Comparison of ENCODE assay signal across 8 cellular contexts in the genomic region with DNA sequence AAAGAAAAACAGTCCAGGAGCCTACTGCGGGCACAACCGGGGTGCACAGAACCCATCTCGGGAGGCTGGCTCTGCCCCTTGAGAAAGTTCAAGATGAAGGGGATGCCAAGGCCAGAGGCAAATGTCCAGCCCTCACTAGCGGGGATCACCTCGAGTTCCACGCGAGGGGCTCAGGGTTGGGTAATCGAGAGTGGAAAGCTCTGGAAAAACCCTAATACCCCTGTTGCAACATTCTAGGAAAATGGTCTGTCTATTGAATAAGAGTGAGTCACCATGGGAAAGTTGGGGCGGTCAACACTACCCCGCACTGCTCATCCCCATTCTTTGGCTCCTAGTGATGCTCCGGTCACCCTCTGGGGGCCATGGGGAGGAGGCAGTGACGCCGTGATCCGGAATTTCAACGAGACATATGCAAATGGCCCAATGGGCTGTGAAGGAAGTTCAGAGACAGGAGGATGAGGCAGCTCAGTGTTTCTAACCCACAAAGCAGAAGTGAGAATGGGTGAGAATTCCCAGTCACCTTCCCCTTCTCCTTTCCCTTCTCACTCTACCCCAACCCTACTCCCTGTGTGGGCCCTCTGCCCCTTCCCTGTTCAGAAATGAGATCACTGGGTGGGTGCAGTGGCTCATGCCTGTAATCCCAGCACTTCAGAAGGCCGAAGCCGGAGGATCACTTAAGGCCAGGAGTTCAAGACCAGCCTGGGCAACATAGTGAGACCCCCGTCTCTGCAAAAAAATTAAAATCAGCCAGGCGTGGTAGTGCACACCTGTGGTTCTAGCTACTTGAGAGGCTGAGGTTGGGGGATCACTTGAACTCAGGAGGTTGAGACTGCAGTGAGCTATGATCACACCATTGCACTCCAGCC. TPM values are rescaled to one million over a fixed set of nuclear protein-coding genes. Genes with fewer than 3 reads are reported as not detected.
A peak's percentile ranks its signal among the peaks of the same experiment; 100 is the strongest.
DNase-seq lines count a peak whose midpoint lies in the region; ATAC-seq, FAIRE-seq and TF ChIP-seq lines count a peak whose summit lies in the region.

No MANE protein-coding gene starts in this region.

- no peak overlapping the region for H2AK5ac ChIP-seq in neuronal stem cell (ENCODE audit: low read depth, low read length)

- peaks cover 0 to 11% (median 0%) of the 10 kb centered on the region in 3 experiments for H3K27me3 ChIP-seq in neuronal stem cell (ENCODE audit: control insufficient read depth in 3 of 3, insufficient read depth in 3 of 3, low read depth in 1 of 3, low read length in 3 of 3)

- no peak overlapping the region for H3K18ac ChIP-seq in neuronal stem cell (ENCODE audit: low read length)

- DNase-seq in GM18507 (ENCODE audit: extremely low spot score, insufficient read length, low read depth): no peak
- no peak for DNase-seq in T-helper 17 cell
- no peak for DNase-seq in neuronal stem cell (ENCODE audit: low spot score)
- no peak for DNase-seq in activated CD4-positive, alpha-beta T cell treated with anti-CD3 and anti-CD28 coated beads, Interleukin-2, amount 50 U/mL, for 1 hour
- DNase-seq in stimulated activated CD4-positive, alpha-beta T cell treated with anti-CD3 and anti-CD28 coated beads, Interleukin-4, amount 100 ng/mL, for 4 hours: no peak
- no peak for DNase-seq in HEK293T (ENCODE audit: extremely low spot score)
- no peak for DNase-seq in NCI-H2081 (lab: John Stamatoyannopoulos, UW)

- no peak overlapping the region for H3K14ac ChIP-seq in neuronal stem cell (ENCODE audit: low read length)

- no CpG with 5 or more reads among the region's 19 CpGs for WGBS in neuronal stem cell (ENCODE audit: extremely low coverage in 2 of 2, insufficient read length in 2 of 2, insufficient replicate concordance in 1 of 2), 2 donors

- H2BK12ac ChIP-seq in neuronal stem cell (ENCODE audit: low read length): no peak overlapping the region

- H2BK15ac ChIP-seq in neuronal stem cell (ENCODE audit: low read length): no peak overlapping the region

- H3K4me3 ChIP-seq in neuronal stem cell (ENCODE audit: low read length in 2 of 2): no peak overlapping the region

- no peaks in the 10 kb centered on the region for H3K79me1 ChIP-seq in neuronal stem cell (ENCODE audit: low read depth, low read length)

- no peaks in the 10 kb centered on the region for H3K36me3 Mint-ChIP-seq in T-helper 17 cell (ENCODE audit: low read depth)

- ATAC-seq in HG03039 (IDR thresholded peaks at IDR 0.05; ENCODE audit: unreplicated experiment): peak; percentile 48
- peak; percentile 34 for ATAC-seq in T-helper 17 cell

- H4K91ac ChIP-seq in neuronal stem cell (ENCODE audit: low read depth, low read length, poor library complexity): no peak overlapping the region

- no peak overlapping the region for H2AFZ ChIP-seq in neuronal stem cell (ENCODE audit: low read length)

- no peak overlapping the region for H3K4me3 Mint-ChIP-seq in T-helper 17 cell

- no peaks in the 10 kb centered on the region for H3K36me3 ChIP-seq in neuronal stem cell (replicated peaks in 1 of 2; ENCODE audit: control insufficient read depth in 2 of 2, insufficient read depth in 2 of 2, low read length in 2 of 2)

- H3K4me1 ChIP-seq in neuronal stem cell (ENCODE audit: control insufficient read depth in 2 of 2, insufficient read depth in 1 of 2, low read depth in 1 of 2, low read length in 2 of 2): peaks cover 5 to 8% of the 10 kb centered on the region in 2 donors

- CTCF ChIA-PET in HEK293T (lab: Yijun Ruan, JAX): no interaction called here

- H3K23ac ChIP-seq in neuronal stem cell (ENCODE audit: low read depth, low read length, poor library complexity): no peak overlapping the region

- H3K9me3 ChIP-seq in T-helper 17 cell (ENCODE audit: control insufficient read depth, low read length, poor library complexity, severe bottlenecking) (no peaks in the 10 kb centered on the region), neuronal stem cell (replicated peaks in 1 of 2; ENCODE audit: control insufficient read depth in 2 of 2, insufficient read depth in 1 of 2, low read depth in 1 of 2, low read length in 2 of 2) (no peaks in the 10 kb centered on the region)

- peak overlapping the region; percentile 65 for H4K8ac ChIP-seq in neuronal stem cell (ENCODE audit: low read depth, low read length)

- no peaks in the 10 kb centered on the region for H3K27me3 Mint-ChIP-seq in T-helper 17 cell

- no peak overlapping the region for H3K9ac ChIP-seq in neuronal stem cell (ENCODE audit: low read depth, low read length, poor library complexity)

- peak overlapping the region; percentile 88 for H3K27ac Mint-ChIP-seq in T-helper 17 cell

- H3K4me1 Mint-ChIP-seq in T-helper 17 cell: peaks cover 35% of the 10 kb centered on the region

- no peak overlapping the region for H2BK120ac ChIP-seq in neuronal stem cell (ENCODE audit: low read depth, low read length)

- peak; percentile 98 for FAIRE-seq in GM18507 (lab: Jason Lieb, UNC)

- no peak overlapping the region for H3K4me2 ChIP-seq in neuronal stem cell (ENCODE audit: insufficient read depth, low read length, poor library complexity, severe bottlenecking)

- POLR2A ChIA-PET in HEK293T (lab: Yijun Ruan, JAX): interaction anchor here (1.2 kb wide), 1 partner anchor 23 kb away, joined by 4 read pairs; no protein-coding TSS in a partner anchor

- H3K4ac ChIP-seq in neuronal stem cell (ENCODE audit: low read length): no peak overlapping the region

- no peak overlapping the region for H2BK5ac ChIP-seq in neuronal stem cell (ENCODE audit: low read length)

- H3K27ac ChIP-seq in neuronal stem cell (replicated peaks; ENCODE audit: low read length): no peak overlapping the region

TF ChIP-seq in HEK293T, 16 proteins besides CTCF, POLR2A, EP300 and RAD21:
- no peak for TF ChIP-seq ELF4 (IDR thresholded peaks at IDR 0.05)
- no peak for TF ChIP-seq FOXM1 (IDR thresholded peaks at IDR 0.05; ENCODE audit: borderline replicate concordance)
- TF ChIP-seq SUZ12 (IDR thresholded peaks at IDR 0.05): no peak
- TF ChIP-seq TARDBP (IDR thresholded peaks at IDR 0.05): no peak
- no peak for TF ChIP-seq ARNT (IDR thresholded peaks at IDR 0.05)
- TF ChIP-seq, protein P1, sequence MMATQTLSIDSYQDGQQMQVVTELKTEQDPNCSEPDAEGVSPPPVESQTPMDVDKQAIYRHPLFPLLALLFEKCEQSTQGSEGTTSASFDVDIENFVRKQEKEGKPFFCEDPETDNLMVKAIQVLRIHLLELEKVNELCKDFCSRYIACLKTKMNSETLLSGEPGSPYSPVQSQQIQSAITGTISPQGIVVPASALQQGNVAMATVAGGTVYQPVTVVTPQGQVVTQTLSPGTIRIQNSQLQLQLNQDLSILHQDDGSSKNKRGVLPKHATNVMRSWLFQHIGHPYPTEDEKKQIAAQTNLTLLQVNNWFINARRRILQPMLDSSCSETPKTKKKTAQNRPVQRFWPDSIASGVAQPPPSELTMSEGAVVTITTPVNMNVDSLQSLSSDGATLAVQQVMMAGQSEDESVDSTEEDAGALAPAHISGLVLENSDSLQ (IDR thresholded peaks at IDR 0.05): no peak
- no peak for TF ChIP-seq ZNF384 (IDR thresholded peaks at IDR 0.05)
- no peak for TF ChIP-seq CTBP1 (IDR thresholded peaks at IDR 0.05; ENCODE audit: borderline replicate concordance)
- TF ChIP-seq NFRKB (IDR thresholded peaks at IDR 0.05): no peak
- TF ChIP-seq HDGF (IDR thresholded peaks at IDR 0.05; ENCODE audit: borderline replicate concordance): no peak
- TF ChIP-seq FOXA1 (IDR thresholded peaks at IDR 0.05): no peak
- TF ChIP-seq L3MBTL2 (conservative IDR thresholded peaks at IDR 0.05): no peak
- TF ChIP-seq LEF1 (IDR thresholded peaks at IDR 0.05; ENCODE audit: borderline replicate concordance): no peak
- TF ChIP-seq SP1 (IDR thresholded peaks at IDR 0.05): no peak
- TF ChIP-seq BHLHE40 (IDR thresholded peaks at IDR 0.05; ENCODE audit: borderline replicate concordance): no peak

RNA-seq across cellular contexts. Expression of a gene that starts 22.4 kb away (rescaled TPM):
- 100 to 1,000 TPM; 119 to 197 TPM for total RNA-seq in T-helper 17 cell
- 17.8 TPM for polyA plus RNA-seq in neuronal stem cell (2013, experiment 1 of 2)
- polyA plus RNA-seq in neuronal stem cell (2013, experiment 2 of 2): 18.2 TPM

RNA-seq across cellular contexts. Expression of a gene that starts 41.0 kb away (rescaled TPM):
- 10 to 100 TPM; 47.5 to 54.9 TPM for total RNA-seq in T-helper 17 cell
- polyA plus RNA-seq in neuronal stem cell (2013, experiment 1 of 2): 28.6 TPM
- polyA plus RNA-seq in neuronal stem cell (2013, experiment 2 of 2): 27.5 TPM
